ENCODE assay signal across 8 cellular contexts in the genomic region with DNA sequence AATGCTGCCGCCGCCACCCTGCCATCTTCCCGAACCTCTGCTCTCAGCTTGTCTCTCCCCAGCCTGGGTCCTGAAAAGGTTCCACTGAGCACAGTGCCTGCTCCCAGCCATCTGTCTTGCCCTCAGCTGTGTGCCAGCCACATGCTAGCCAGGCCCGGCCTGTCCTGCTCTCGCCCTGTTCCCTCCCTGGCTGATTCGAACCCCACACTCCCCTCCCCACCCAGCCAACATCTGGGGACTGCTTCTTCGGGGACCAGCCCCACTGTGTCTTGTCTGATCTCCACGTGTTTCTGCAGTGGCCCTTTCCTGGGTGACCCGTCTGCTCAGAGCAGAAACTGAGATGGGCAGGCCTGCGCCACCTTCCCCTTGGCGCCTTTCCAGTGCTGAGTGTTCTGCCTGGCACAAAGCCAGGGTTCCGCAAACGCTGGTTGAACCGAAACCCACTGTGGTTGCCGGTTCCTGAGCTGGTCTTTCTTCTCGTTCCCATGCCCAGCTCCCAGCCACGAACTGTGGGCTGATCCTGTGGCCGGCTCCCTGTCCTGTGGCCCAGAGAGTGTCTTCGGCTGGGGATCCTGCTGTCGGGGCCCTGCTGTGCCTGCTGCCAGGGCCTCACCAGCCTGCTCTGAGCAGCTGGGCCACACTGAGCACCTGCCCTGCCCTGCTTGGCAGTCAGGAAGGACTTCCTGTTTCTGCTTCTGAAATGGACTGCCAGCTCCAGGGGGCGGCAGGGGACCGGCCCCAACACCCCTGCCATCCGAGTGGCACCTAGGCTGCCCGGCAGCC.
DNase-seq lines count a peak whose midpoint lies in the region; ATAC-seq and TF ChIP-seq lines count a peak whose summit lies in the region.

No MANE protein-coding gene starts in this region.

- no peaks in the 10 kb centered on the region for H3K9me3 ChIP-seq in esophagus (ENCODE audit: control insufficient read depth in 2 of 2, insufficient read depth in 1 of 2, low read depth in 1 of 2, low read length in 1 of 2)
- no peaks in the 10 kb centered on the region for H3K9me3 ChIP-seq in psoas muscle
- H3K9me3 ChIP-seq in upper lobe of right lung = no peaks in the 10 kb centered on the region

- intact Hi-C loops in psoas muscle (cut with DNase I) (loop anchor here (5.0 kb wide), 2 partner anchors 38 to 47 kb away; no protein-coding TSS in a partner anchor), upper lobe of right lung (cut with DNase I) (no loop called here)

- H3K27me3 ChIP-seq in esophagus (ENCODE audit: control insufficient read depth in 1 of 2, insufficient read depth in 2 of 2, low read length in 2 of 2) (no peaks in the 10 kb centered on the region), psoas muscle (ENCODE audit: insufficient read depth in 3 of 3, low read length in 2 of 3) (no peaks in the 10 kb centered on the region), upper lobe of right lung (no peaks in the 10 kb centered on the region)

- H3K4me3 ChIP-seq in esophagus (ENCODE audit: low read depth in 1 of 2, low read length in 2 of 2) (no peak overlapping the region), psoas muscle (no peak overlapping the region), upper lobe of right lung (no peak overlapping the region)

- no peak for TF ChIP-seq CTCF in C4-2B (conservative IDR thresholded peaks at IDR 0.05)
- TF ChIP-seq CTCF in psoas muscle (IDR thresholded peaks at IDR 0.05) = no peak
- TF ChIP-seq CTCF in upper lobe of right lung (IDR thresholded peaks at IDR 0.05) = no peak

- peaks cover 7 to 26% of the 10 kb centered on the region in 2 donors for H3K4me1 ChIP-seq in esophagus (ENCODE audit: control insufficient read depth in 2 of 2, insufficient read depth in 2 of 2, low read length in 1 of 2)
- H3K4me1 ChIP-seq in psoas muscle = peaks cover 16% of the 10 kb centered on the region
- H3K4me1 ChIP-seq in upper lobe of right lung = peaks cover 51% of the 10 kb centered on the region

- H3K27ac ChIP-seq in C4-2B (peak overlapping the region; percentile 29), esophagus (ENCODE audit: low read depth in 2 of 2, low read length in 1 of 2) (peak overlapping the region; percentile 86 to 97), psoas muscle (peak overlapping the region; percentile 60), upper lobe of right lung (peak overlapping the region; percentile 83)

- 39% methylated on average over 24 of the region's 24 CpGs for WGBS in esophagus, 2 donors
- 36 to 53% (median 40%) methylated on average over 23 to 24 of the region's 24 CpGs for WGBS in psoas muscle, 3 donors

- DNase-seq in NCI-H774 (lab: John Stamatoyannopoulos, UW) = peak; percentile 69
- peak; percentile 85 for DNase-seq in activated CD8-positive, alpha-beta memory T cell treated with anti-CD3 and anti-CD28 coated beads, Interleukin-2, amount 50 U/mL, for 48 hours
- DNase-seq in psoas muscle = peak; percentile 38 to 85
- peak; percentile 91 for DNase-seq in upper lobe of right lung

- peak; percentile 23 for ATAC-seq in GM21717 (IDR thresholded peaks at IDR 0.05; ENCODE audit: unreplicated experiment)
- ATAC-seq in psoas muscle = peak; percentile 59 to 70 (median 66)
- peak; percentile 70 for ATAC-seq in upper lobe of right lung
- no peak for ATAC-seq in HG03139 (IDR thresholded peaks at IDR 0.05; ENCODE audit: unreplicated experiment)

- H3K36me3 ChIP-seq in esophagus (ENCODE audit: control insufficient read depth in 2 of 2, insufficient read depth in 2 of 2, low read length in 1 of 2) = no peaks in the 10 kb centered on the region
- H3K36me3 ChIP-seq in psoas muscle (ENCODE audit: insufficient read depth in 1 of 2, low read depth in 1 of 2) = no peaks in the 10 kb centered on the region
- H3K36me3 ChIP-seq in upper lobe of right lung = no peaks in the 10 kb centered on the region

Comparison
In these comparisons a context has a peak if more than half of its experiments do, and no peak if none do; other contexts are left out.
1. H3K27ac ChIP-seq: peak in every context shown above with its lines; median percentile 92 in esophagus; 83 in upper lobe of right lung; 60 in psoas muscle; 29 in C4-2B.